8 cellular contexts compared by ENCODE assay signal in the genomic region with DNA sequence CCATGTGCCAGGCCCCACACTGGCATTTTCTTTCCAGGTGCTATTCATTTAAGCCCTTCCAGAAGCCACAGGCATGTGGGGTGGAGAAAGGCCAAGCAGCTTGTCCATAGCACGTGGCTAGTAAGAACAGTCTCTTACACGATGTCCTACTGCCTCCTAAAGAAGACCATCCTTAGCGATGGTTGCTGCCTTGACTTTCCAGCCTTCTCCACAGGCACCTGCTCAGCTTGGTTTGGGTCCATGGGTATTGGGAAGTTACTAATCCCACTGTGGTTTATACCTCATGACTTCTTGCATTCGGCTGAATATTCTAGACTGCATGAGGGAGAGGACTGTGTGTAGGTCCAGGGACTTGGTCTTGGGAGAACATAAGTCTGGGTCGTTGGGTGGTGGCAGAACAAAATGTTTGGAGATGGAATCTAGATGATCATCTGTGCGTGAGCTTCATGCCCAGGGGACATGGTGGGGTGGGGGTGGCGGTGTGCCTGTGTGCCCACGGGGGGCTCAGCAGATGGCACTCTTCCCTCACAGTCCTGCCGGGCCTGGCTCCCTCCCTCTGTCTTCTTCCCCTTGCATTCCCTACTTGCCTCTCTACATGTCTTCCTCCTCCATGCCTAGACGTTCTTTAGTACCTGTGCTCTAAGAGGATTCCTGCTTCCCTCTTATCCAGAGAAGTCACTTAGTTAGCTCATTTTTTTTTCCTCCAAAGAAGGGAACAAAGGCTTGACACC. TPM values are rescaled to one million over a fixed set of nuclear protein-coding genes. Genes with fewer than 3 reads are reported as not detected.
DNase-seq lines count a peak whose midpoint lies in the region; ATAC-seq and TF ChIP-seq lines count a peak whose summit lies in the region.

No MANE protein-coding gene starts in this region.

- H4K20me1 ChIP-seq in osteoblast (ENCODE audit: insufficient read depth, low read length): no peaks in the 10 kb centered on the region

- no peak overlapping the region for H3K4me2 ChIP-seq in osteoblast (ENCODE audit: insufficient read depth, low read length)

- H3K36me3 ChIP-seq in osteoblast (ENCODE audit: insufficient read depth, low read length): no peaks in the 10 kb centered on the region

- no peak for ATAC-seq in HG02884 (IDR thresholded peaks at IDR 0.05; ENCODE audit: unreplicated experiment)
- ATAC-seq in GM18868 (IDR thresholded peaks at IDR 0.05; ENCODE audit: unreplicated experiment): no peak

- H3K9me3 ChIP-seq in osteoblast (ENCODE audit: low read depth, low read length): no peaks in the 10 kb centered on the region

- no peak overlapping the region for H3K27ac ChIP-seq in osteoblast (ENCODE audit: low read depth, low read length)

- no peaks in the 10 kb centered on the region for H3K27me3 ChIP-seq in osteoblast (ENCODE audit: insufficient read depth, low read length)

- H3K79me2 ChIP-seq in osteoblast (ENCODE audit: insufficient read depth, low read length): no peaks in the 10 kb centered on the region

- no peak overlapping the region for H2AFZ ChIP-seq in osteoblast (ENCODE audit: low read length)

- H3K4me3 ChIP-seq in osteoblast (ENCODE audit: insufficient read depth, low read length): no peak overlapping the region

- DNase-seq in activated effector memory CD4-positive, alpha-beta T cell treated with anti-CD3 and anti-CD28 coated beads, Interleukin-2, amount 50 U/mL, for 16 hours: peak; percentile 73
- DNase-seq in activated effector memory CD4-positive, alpha-beta T cell treated with Interleukin-2 at 50 U/mL for 16 hours: no peak
- peak; percentile 18 for DNase-seq in NOMO-1 treated with dmso at 0.1 percent for 144 hours (lab: John Stamatoyannopoulos, UW; ENCODE audit: unreplicated experiment)
- DNase-seq in dermis blood vessel endothelial cell: peak; percentile 60
- DNase-seq in osteoblast (ENCODE audit: insufficient read length, low spot score, missing footprints): no peak
- no peak for DNase-seq in T-helper 9 cell

- H3K4me1 ChIP-seq in osteoblast (ENCODE audit: insufficient read depth, low read length): peaks cover 9% of the 10 kb centered on the region

- TF ChIP-seq CTCF in osteoblast (IDR thresholded peaks at IDR 0.05; ENCODE audit: extremely low read depth, low read depth, low read length): peak; percentile 21

RNA-seq across cellular contexts. Expression of gene NINJ2, which starts 49.1 kb away (rescaled TPM):
- 1.2 and 4.8 TPM in 2 replicates for total RNA-seq in dermis blood vessel endothelial cell
- 2.9 and 5.8 TPM in 2 replicates for total RNA-seq in osteoblast

Comparison
In these comparisons a context has a peak if more than half of its experiments do, and no peak if none do; other contexts are left out.
1. DNase-seq: peak in activated effector memory CD4-positive, alpha-beta T cell treated with anti-CD3 and anti-CD28 coated beads, Interleukin-2, amount 50 U/mL, for 16 hours (single experiment), NOMO-1 treated with dmso at 0.1 percent for 144 hours (single experiment) and dermis blood vessel endothelial cell (single experiment); none in activated effector memory CD4-positive, alpha-beta T cell treated with Interleukin-2 at 50 U/mL for 16 hours (single experiment), osteoblast (single experiment) and T-helper 9 cell (single experiment).